ENCODE assay signal across 30 cellular contexts in the genomic region with DNA sequence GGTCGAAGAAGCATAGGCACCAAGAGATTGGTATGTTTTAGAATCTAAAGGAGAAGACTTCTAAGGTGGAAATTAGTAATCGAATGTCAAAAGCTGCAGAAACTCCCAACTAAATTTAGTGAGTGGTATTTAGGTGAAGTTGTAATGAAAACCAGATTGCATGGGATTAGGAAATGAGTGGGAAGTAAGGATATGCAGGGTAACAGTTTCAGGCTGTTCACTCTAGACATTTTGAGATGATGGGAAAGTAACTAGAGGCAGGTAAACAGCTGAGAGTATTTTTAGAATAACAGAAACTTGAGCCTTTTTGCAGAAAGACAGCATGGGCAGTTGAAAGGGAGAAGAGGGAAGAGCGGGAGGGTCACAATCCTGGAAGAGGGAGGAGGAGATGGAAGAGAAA. TPM values are rescaled to one million over a fixed set of nuclear protein-coding genes. Genes with fewer than 3 reads are reported as not detected.
A peak's percentile ranks its signal among the peaks of the same experiment; 100 is the strongest.
DNase-seq lines count a peak whose midpoint lies in the region; ATAC-seq and TF ChIP-seq lines count a peak whose summit lies in the region.
"Had no signal": no experiment of that assay in that cellular context is flagged by ENCODE, and none has a peak within 500 bp of the region (broad histone marks: within the 10 kb centered on the region; RNA-seq: fewer than 3 reads in every experiment).

No MANE protein-coding gene starts in this region.

- peaks cover 6% of the 10 kb centered on the region; the same call in 1 of the 2 replicates for H3K9me3 ChIP-seq in PC-9 (ENCODE audit: insufficient read depth, low read depth)
- H3K9me3 ChIP-seq in subcutaneous abdominal adipose tissue (ENCODE audit: control insufficient read depth in 5 of 5, low read length in 5 of 5) = no peaks in the 10 kb centered on the region
- H3K9me3 ChIP-seq: prostate gland, suprapubic skin had no signal

- intact Hi-C loops in Right ventricle myocardium inferior (cut with DNase I) (loop anchor here (10.0 kb wide), 1 partner anchor 146 kb away; no protein-coding TSS in a partner anchor), cardiac septum (cut with DNase I) (loop anchor here (5.0 to 10.0 kb wide), 2 partner anchors 143 to 376 kb away; no protein-coding TSS in a partner anchor), PC-9 (cut with micrococcal nuclease; ENCODE audit: unreplicated experiment) (no loop called here)

- no peaks in the 10 kb centered on the region for H3K9me2 ChIP-seq in PC-9 (ENCODE audit: insufficient read depth)

- TF ChIP-seq CTCF in PC-9 (conservative IDR thresholded peaks at IDR 0.05) (no peak), foreskin fibroblast (IDR thresholded peaks at IDR 0.05; ENCODE audit: low read depth, low read length) (no peak)

- CTCF ChIA-PET in PC-9 (lab: Charles Lee) = no interaction called here

- H3K27me3 ChIP-seq in PC-9 (ENCODE audit: insufficient read depth, low read depth) (no peaks in the 10 kb centered on the region), subcutaneous abdominal adipose tissue (ENCODE audit: control insufficient read depth in 5 of 5, insufficient read depth in 4 of 5, low read length in 5 of 5) (no peaks in the 10 kb centered on the region)
- H3K27me3 ChIP-seq: suprapubic skin had no signal

- POLR2A ChIA-PET in PC-9 (lab: Charles Lee; ENCODE audit: unreplicated experiment) = no interaction called here

- H3K36me3 ChIP-seq in PC-9 (ENCODE audit: low read depth) = peaks cover 15% of the 10 kb centered on the region
- peaks cover 0 to 4% (median 0%) of the 10 kb centered on the region in 5 donors for H3K36me3 ChIP-seq in subcutaneous abdominal adipose tissue (ENCODE audit: control insufficient read depth in 5 of 5, insufficient read depth in 5 of 5, low read length in 5 of 5)
- H3K36me3 ChIP-seq: prostate gland, suprapubic skin had no signal

- no peak overlapping the region for H3K4me2 ChIP-seq in PC-9

- DNase-seq in Right ventricle myocardium inferior (ENCODE audit: missing footprints) (no peak), cardiac septum (ENCODE audit: low spot score) (no peak), PC-9 (no peak), foreskin fibroblast (peak; percentile 33 to 61), NCI-H345 treated with DMSO at 0.1 percent for 48 hours (lab: John Stamatoyannopoulos, UW; ENCODE audit: unreplicated experiment) (no peak), middle frontal gyrus (ENCODE audit: extremely low spot score, low spot score) (no peak)
- DNase-seq: activated CD8-positive, alpha-beta memory T cell treated with anti-CD3 and anti-CD28 coated beads for 24 hours; activated effector memory CD4-positive, alpha-beta T cell treated with Interleukin-2 at 50 U/mL for 16 hours; aorta; CD4-positive, alpha-beta memory T cell; cortex of kidney; effector memory CD4-positive, alpha-beta T cell; foreskin melanocyte; KBM-7; NCI-H1417; NCI-H2029; NCI-H524 treated with DMSO at 0.1 percent for 48 hours; occipital lobe; SHP77 had no signal

- no peak overlapping the region for H3K9ac ChIP-seq in subcutaneous abdominal adipose tissue (ENCODE audit: low read length in 5 of 5)

- peaks cover 30% of the 10 kb centered on the region for H3K4me1 ChIP-seq in PC-9 (replicated peaks; ENCODE audit: insufficient read depth)
- peaks cover 2 to 34% (median 32%) of the 10 kb centered on the region in 5 donors for H3K4me1 ChIP-seq in subcutaneous abdominal adipose tissue (ENCODE audit: control insufficient read depth in 5 of 5, insufficient read depth in 5 of 5, low read length in 5 of 5)
- H3K4me1 ChIP-seq: prostate gland had no signal

- BruUV-seq in PC-9 (replicated peaks; lab: Mats Ljungman, UMichigan) = no TSS peak

- peak overlapping the region; percentile 11; the same call in 1 of the 2 replicates for H3K27ac ChIP-seq in PC-9
- peak overlapping the region; percentile 51 for H3K27ac ChIP-seq in subcutaneous abdominal adipose tissue (ENCODE audit: low read depth, low read length)
- H3K27ac ChIP-seq: epithelial cell of prostate, prostate gland, suprapubic skin had no signal

- peaks cover 14% of the 10 kb centered on the region for H3K79me2 ChIP-seq in PC-9 (ENCODE audit: low read depth)

- H4K20me1 ChIP-seq in PC-9 (ENCODE audit: insufficient read depth) = 0 out of 2 replicates have a peak, but pooled peaks cover 4% of the 10 kb centered on the region

- H2AFZ ChIP-seq in PC-9 = no peak overlapping the region

- H3F3A ChIP-seq in PC-9 (ENCODE audit: insufficient read depth, low read depth) = peaks cover 33% of the 10 kb centered on the region

- ATAC-seq in Right ventricle myocardium inferior (peak; percentile 11), HG03039 (IDR thresholded peaks at IDR 0.05; ENCODE audit: unreplicated experiment) (no peak)
- ATAC-seq: activated naive CD4-positive, alpha-beta T cell treated with anti-CD3 and anti-CD28 coated beads, Interleukin-2, amount 50 U/mL, for 72 hours; GM12878; natural killer cell treated with Interleukin-12 subunit alpha and Interleukin-12 subunit beta and Interleukin-15 and Interleukin-18, amount 100 ng/mL, for 72 hours; stimulated activated memory B cell treated with anti-CD40 and anti-IgM and Interleukin-4, amounts not matched to agents 10 μg/mL and 1 μg/mL and 100 μg/mL, for 72 hours had no signal

- H3K4me3 ChIP-seq in PC-9 (no peak overlapping the region), foreskin fibroblast (ENCODE audit: low read depth in 1 of 2, low read length in 2 of 2) (no peak overlapping the region), subcutaneous abdominal adipose tissue (ENCODE audit: low read depth in 1 of 5, low read length in 5 of 5) (no peak overlapping the region)
- H3K4me3 ChIP-seq: GM12878, lung, prostate gland, skin epidermis, suprapubic skin had no signal

RNA-seq across cellular contexts. Expression of gene SPRY1, which starts 12.7 kb away (rescaled TPM):
- total RNA-seq in Right ventricle myocardium inferior = 37.0 TPM
- 50.9 TPM for total RNA-seq in cardiac septum
- total RNA-seq in PC-9 (2021) = 13.1 and 18.3 TPM in 2 replicates

Comparison
In these comparisons a context has a peak if more than half of its experiments do, and no peak if none do; other contexts are left out.
1. DNase-seq: peak in foreskin fibroblast (2 of 2); none in Right ventricle myocardium inferior (single experiment), cardiac septum (single experiment), PC-9 (0 of 2), NCI-H345 treated with DMSO at 0.1 percent for 48 hours (single experiment) and middle frontal gyrus (single experiment).